17 cellular contexts compared by ENCODE assay signal in genomic region chr3:39196671-39197446, GRCh38. TPM values are rescaled to one million over a fixed set of nuclear protein-coding genes. Genes with fewer than 3 reads are reported as not detected.
DNase-seq lines count a peak whose midpoint lies in the region; TF ChIP-seq lines count a peak whose summit lies in the region.
"Had no signal": no experiment of that assay in that cellular context is flagged by ENCODE, and none has a peak within 500 bp of the region (broad histone marks: within the 10 kb centered on the region; RNA-seq: fewer than 3 reads in every experiment).

No MANE protein-coding gene starts in this region.

- H3K36me3 ChIP-seq in MG63 = no peaks in the 10 kb centered on the region
- H3K36me3 ChIP-seq: right lobe of liver, upper lobe of right lung had no signal

- peak overlapping the region; percentile 96 for H3K27ac Mint-ChIP-seq in nephron progenitor cell
- H3K27ac Mint-ChIP-seq: CD14-positive monocyte; stimulated activated naive B cell treated with anti-CD40 and anti-IgM and Interleukin-4, amounts not matched to agents 10 μg/mL and 1 μg/mL and 100 μg/mL, for 72 hours had no signal

- H3K27me3 Mint-ChIP-seq in nephron progenitor cell (ENCODE audit: low read depth, poor library complexity) = peaks cover 8% of the 10 kb centered on the region

- H3K27me3 ChIP-seq in MG63 = no peaks in the 10 kb centered on the region
- H3K27me3 ChIP-seq: right lobe of liver, upper lobe of right lung had no signal

- peaks cover 55% of the 10 kb centered on the region for H3K4me1 Mint-ChIP-seq in nephron progenitor cell

- H3K9me3 Mint-ChIP-seq in nephron progenitor cell = peaks cover 10% of the 10 kb centered on the region
- H3K9me3 Mint-ChIP-seq: nephron; stimulated activated naive B cell treated with anti-CD40 and anti-IgM and Interleukin-4, amounts not matched to agents 10 μg/mL and 1 μg/mL and 100 μg/mL, for 72 hours had no signal

- H3K4me3 ChIP-seq in MG63 = no peak overlapping the region
- H3K4me3 ChIP-seq: right lobe of liver, upper lobe of right lung had no signal

- no peak for TF ChIP-seq POLR2A in erythroblast (IDR thresholded peaks at IDR 0.05; ENCODE audit: low read length)

- H3K4me3 Mint-ChIP-seq in nephron progenitor cell = peak overlapping the region; percentile 35
- H3K4me3 Mint-ChIP-seq: stimulated activated naive B cell treated with anti-CD40 and anti-IgM and Interleukin-4, amounts not matched to agents 10 μg/mL and 1 μg/mL and 100 μg/mL, for 72 hours had no signal

- TF ChIP-seq CTCF in nephron progenitor cell (IDR thresholded peaks at IDR 0.05) = no peak

- H3K9me3 ChIP-seq in MG63 = no peaks in the 10 kb centered on the region
- H3K9me3 ChIP-seq: right lobe of liver, upper lobe of right lung had no signal

- peak; percentile 6 for DNase-seq in DMS53 (lab: John Stamatoyannopoulos, UW)
- DNase-seq in DMS53 treated with DMSO at 0.1 percent for 48 hours (lab: John Stamatoyannopoulos, UW; ENCODE audit: unreplicated experiment) = no peak
- DNase-seq in NCI-H2029 (lab: John Stamatoyannopoulos, UW) = peak; percentile 86
- DNase-seq in cerebellar cortex (ENCODE audit: low spot score) = peak; percentile 82
- DNase-seq in nephron progenitor cell = no peak
- DNase-seq in SKM-1 treated with dmso at 0.1 percent for 144 hours (lab: John Stamatoyannopoulos, UW; ENCODE audit: unreplicated experiment) = no peak
- no peak for DNase-seq in MG63
- no peak for DNase-seq in erythroblast (lab: John Stamatoyannopoulos, UW)
- DNase-seq: activated T-cell treated with anti-CD3 and anti-CD28 coated beads, Interleukin-2, amount 50 U/mL, for 48 hours; NCI-H526 treated with DMSO at 0.1 percent for 48 hours; right lobe of liver; stimulated activated naive B cell treated with anti-CD40 and anti-IgM and Interleukin-4, amounts not matched to agents 10 μg/mL and 1 μg/mL and 100 μg/mL, for 72 hours; T-helper 9 cell; upper lobe of right lung had no signal

- H3K36me3 Mint-ChIP-seq in nephron progenitor cell (ENCODE audit: low read depth) = peaks cover 5% of the 10 kb centered on the region
- H3K36me3 Mint-ChIP-seq: CD14-positive monocyte; stimulated activated naive B cell treated with anti-CD40 and anti-IgM and Interleukin-4, amounts not matched to agents 10 μg/mL and 1 μg/mL and 100 μg/mL, for 72 hours had no signal

RNA-seq across cellular contexts. Expression of gene XIRP1, which starts 4.5 kb away (rescaled TPM):
- total RNA-seq in MG63 (2014; rRNA removed; shearing (Covaris generic); ENCODE audit: low replicate concordance) = not detected in 2 replicates
- total RNA-seq: liver, upper lobe of right lung had no signal

RNA-seq across cellular contexts. Expression of gene CSRNP1, which starts 43.5 kb away (rescaled TPM):
- total RNA-seq in MG63 (2014; rRNA removed; shearing (Covaris generic); ENCODE audit: low replicate concordance) = 8.4 TPM in 2 replicates

Comparison
In these comparisons a context has a peak if more than half of its experiments do, and no peak if none do; other contexts are left out.
1. DNase-seq: peak in DMS53 (single experiment), NCI-H2029 (single experiment) and cerebellar cortex (single experiment); none in DMS53 treated with DMSO at 0.1 percent for 48 hours (single experiment), nephron progenitor cell (single experiment), SKM-1 treated with dmso at 0.1 percent for 144 hours (single experiment), MG63 (single experiment) and erythroblast (0 of 2).